Comparison of ENCODE assay signal across 27 cellular contexts in the genomic region with DNA sequence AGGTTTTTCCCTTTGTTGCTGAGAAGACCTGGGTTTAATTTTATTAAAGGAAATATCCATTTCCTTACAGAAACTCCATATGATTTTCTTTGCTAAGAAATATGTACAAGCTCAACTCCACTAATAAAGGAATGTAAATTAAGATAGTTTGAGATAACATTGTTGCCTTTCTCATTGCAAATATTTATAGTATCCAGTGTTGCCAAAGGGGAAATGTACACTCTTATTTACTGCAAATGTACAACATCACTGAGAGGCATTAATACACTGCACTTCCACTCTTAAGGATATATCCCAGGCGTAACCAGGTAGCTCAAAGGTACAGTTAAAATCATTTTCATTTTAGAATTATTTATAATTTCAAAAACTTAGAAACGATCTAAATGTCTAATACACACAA.
"Had no signal": no experiment of that assay in that cellular context is flagged by ENCODE, and none has a peak within 500 bp of the region (broad histone marks: within the 10 kb centered on the region; RNA-seq: fewer than 3 reads in every experiment).

No MANE protein-coding gene starts in this region.

- H3K4me1 ChIP-seq: adrenal gland, body of pancreas, breast epithelium had no signal

- H3K4me3 ChIP-seq: adrenal gland, body of pancreas, breast epithelium had no signal

- H3K27me3 ChIP-seq: adrenal gland, body of pancreas, brain microvascular endothelial cell, breast epithelium had no signal

- H3K27ac ChIP-seq: adrenal gland, body of pancreas, brain microvascular endothelial cell, breast epithelium, VCaP had no signal

- DNase-seq: activated B cell treated with CpG ODN at 0.5 μM for 24 hours; activated CD4-positive, alpha-beta T cell treated with anti-CD3 and anti-CD28 coated beads for 1 hour; activated CD4-positive, alpha-beta T cell treated with anti-CD3 and anti-CD28 coated beads for 36 hours; activated CD4-positive, alpha-beta T cell treated with anti-CD3 and anti-CD28 coated beads for 48 hours; activated CD4-positive, alpha-beta T cell treated with anti-CD3 and anti-CD28 coated beads, Interleukin-2, amount 10 ng/mL, durations not matched to agents 7 days and 5 days; activated CD4-positive, alpha-beta T cell treated with anti-CD3 and anti-CD28 coated beads, Interleukin-2, amount 50 U/mL, for 48 hours; activated CD8-positive, alpha-beta memory T cell treated with anti-CD3 and anti-CD28 coated beads, Interleukin-2, amount 50 U/mL, for 4 hours; activated CD8-positive, alpha-beta T cell treated with anti-CD3 and anti-CD28 coated beads for 36 hours; activated effector memory CD4-positive, alpha-beta T cell treated with anti-CD3 and anti-CD28 coated beads, Interleukin-2, amount 50 U/mL, for 16 hours; activated gamma-delta T cell treated with Interleukin-2 at 50 U/mL for 16 hours; activated naive CD4-positive, alpha-beta T cell; activated naive CD4-positive, alpha-beta T cell treated with anti-CD3 and anti-CD28 coated beads for 36 hours; activated naive CD4-positive, alpha-beta T cell treated with anti-CD3 and anti-CD28 coated beads, Interleukin-2, amount 50 U/mL, for 16 hours; activated naive CD8-positive, alpha-beta T cell treated with anti-CD3 and anti-CD28 coated beads for 36 hours; activated T-cell treated with anti-CD3 and anti-CD28 coated beads for 4 hours; activated T-cell treated with anti-CD3 and anti-CD28 coated beads, Interleukin-2, amount 50 U/mL, for 1 hour; activated T-cell treated with anti-CD3 and anti-CD28 coated beads, Interleukin-2, amount 50 U/mL, for 4 hours; activated T-cell treated with anti-CD3 and anti-CD28 coated beads, Interleukin-2, amount 50 U/mL, for 72 hours; adrenal gland; amniotic stem cell; body of pancreas; brain microvascular endothelial cell; central memory CD4-positive, alpha-beta T cell; T-helper 2 cell; T-helper 9 cell had no signal

- H3K36me3 ChIP-seq: adrenal gland, brain microvascular endothelial cell, breast epithelium had no signal

- H3K9me3 ChIP-seq: adrenal gland, body of pancreas, breast epithelium had no signal
